In the genomic region with DNA sequence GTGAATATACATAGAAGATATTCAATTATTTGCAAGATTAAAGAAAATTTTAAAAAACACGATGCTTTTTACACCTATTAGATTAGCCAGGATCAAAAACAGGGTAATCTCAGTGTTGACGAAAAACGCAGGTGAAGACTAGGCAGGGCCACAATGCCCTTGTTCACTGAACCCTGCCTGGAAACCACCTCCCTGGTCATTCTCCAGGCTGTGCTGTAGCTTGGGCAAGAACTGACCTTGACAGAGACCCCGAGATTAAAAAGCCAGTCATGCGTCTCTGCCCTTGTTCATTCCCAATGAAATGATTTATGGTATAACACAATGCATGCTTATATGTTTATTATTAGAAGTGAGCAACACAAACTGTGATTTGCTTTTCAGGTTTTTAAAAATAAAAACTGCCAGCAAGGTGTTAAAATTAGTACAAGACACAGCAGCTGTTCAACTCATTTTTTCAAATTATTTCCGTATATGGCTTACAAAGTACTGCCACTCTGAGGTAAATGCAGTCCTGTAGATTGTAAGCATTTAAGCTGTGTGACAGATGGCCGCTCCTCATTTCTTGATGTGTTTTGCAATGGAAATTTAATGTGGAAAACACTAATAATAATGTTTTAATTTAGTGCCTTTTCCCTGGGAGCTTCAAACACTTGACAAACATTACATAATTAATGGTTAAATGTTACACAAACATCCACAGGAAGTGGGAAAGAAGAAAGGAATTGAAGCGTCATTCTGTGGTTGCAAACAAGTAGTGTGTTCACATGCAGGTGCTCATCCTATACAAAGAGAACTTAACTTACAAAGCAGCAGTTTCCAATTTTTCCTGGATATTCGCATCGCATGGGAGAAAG, we compare ENCODE assay signal across 1 cellular context.
TF ChIP-seq lines count a peak whose summit lies in the region.

No MANE protein-coding gene starts in this region.

TF ChIP-seq in WTC11, 78 proteins besides CTCF, POLR2A, EP300 and RAD21 (continued from another document):
- TF ChIP-seq ELF4 (CRISPR knock-in tag; IDR thresholded peaks at IDR 0.05; ENCODE audit: low read depth) (no peak), TP53 (CRISPR knock-in tag; IDR thresholded peaks at IDR 0.05) (no peak)
